25 cellular contexts compared by ENCODE assay signal in the genomic region with DNA sequence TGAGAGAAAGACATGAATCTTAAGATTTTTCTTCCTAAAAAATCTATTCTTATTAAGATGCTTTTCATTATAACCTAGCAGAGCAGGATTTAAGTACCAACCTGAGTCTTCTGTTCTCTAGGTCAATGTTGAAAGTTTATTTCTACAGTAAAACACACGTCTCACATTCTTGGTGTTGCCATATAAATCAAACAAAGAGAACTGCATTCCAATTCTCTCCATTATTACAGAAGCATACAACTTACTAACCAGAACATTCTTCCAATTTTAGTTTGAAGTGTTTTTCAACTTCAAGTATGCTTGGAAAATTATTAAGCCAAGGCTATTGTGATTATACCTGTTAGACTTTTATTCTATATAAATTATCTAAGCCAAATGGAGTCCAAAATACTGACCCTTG.
DNase-seq lines count a peak whose midpoint lies in the region; ATAC-seq, FAIRE-seq and TF ChIP-seq lines count a peak whose summit lies in the region.
"Had no signal": no experiment of that assay in that cellular context is flagged by ENCODE, and none has a peak within 500 bp of the region (broad histone marks: within the 10 kb centered on the region; RNA-seq: fewer than 3 reads in every experiment).

No MANE protein-coding gene starts in this region.

- no peak overlapping the region for H3K9ac ChIP-seq in astrocyte (ENCODE audit: low read length)
- H3K9ac ChIP-seq: BLaER1 had no signal

- FAIRE-seq in astrocyte (lab: Jason Lieb, UNC): no peak
- FAIRE-seq: GM12891, GM18507, H54 had no signal

- no peak overlapping the region for H3K4me3 Mint-ChIP-seq in astrocyte (ENCODE audit: unreplicated experiment)
- H3K4me3 Mint-ChIP-seq: B cell; CD4-positive, CD25-positive, alpha-beta regulatory T cell; CD8-positive, alpha-beta T cell; HFFc6 had no signal

- H3K9me3 ChIP-seq in astrocyte (ENCODE audit: insufficient read depth, low read depth, low read length) (no peaks in the 10 kb centered on the region), left lung (no peaks in the 10 kb centered on the region), upper lobe of right lung (no peaks in the 10 kb centered on the region)
- H3K9me3 ChIP-seq: A549, BLaER1, Caco-2, HAP-1 had no signal

- H3K27ac Mint-ChIP-seq in astrocyte (ENCODE audit: unreplicated experiment): no peak overlapping the region
- H3K27ac Mint-ChIP-seq: B cell; CD4-positive, CD25-positive, alpha-beta regulatory T cell; CD8-positive, alpha-beta T cell; HFFc6 had no signal

- no peaks in the 10 kb centered on the region for H3K79me2 ChIP-seq in astrocyte (ENCODE audit: insufficient read depth, low read length)

- H3K27me3 ChIP-seq in astrocyte (ENCODE audit: insufficient read depth, low read length) (no peaks in the 10 kb centered on the region), left lung (no peaks in the 10 kb centered on the region), upper lobe of right lung (no peaks in the 10 kb centered on the region)
- H3K27me3 ChIP-seq: BLaER1 had no signal

- H3K36me3 ChIP-seq in astrocyte (ENCODE audit: insufficient read depth, low read length): no peaks in the 10 kb centered on the region
- H3K36me3 ChIP-seq in left lung: no peaks in the 10 kb centered on the region
- H3K36me3 ChIP-seq in upper lobe of right lung: no peaks in the 10 kb centered on the region
- H3K36me3 ChIP-seq: BLaER1, HAP-1 had no signal

- peaks cover 3% of the 10 kb centered on the region for H3K4me1 Mint-ChIP-seq in astrocyte (ENCODE audit: low read depth, unreplicated experiment)
- H3K4me1 Mint-ChIP-seq: B cell; CD4-positive, CD25-positive, alpha-beta regulatory T cell had no signal

- H3K4me2 ChIP-seq in astrocyte (ENCODE audit: low read length): no peak overlapping the region
- H3K4me2 ChIP-seq: A549, BLaER1 had no signal

- ATAC-seq in left lung: peak; percentile 69
- peak; percentile 55 for ATAC-seq in upper lobe of right lung
- ATAC-seq in GM21723 (IDR thresholded peaks at IDR 0.05; ENCODE audit: unreplicated experiment): no peak
- ATAC-seq: A549; CD8-positive, alpha-beta T cell had no signal

- H3K9me3 Mint-ChIP-seq in astrocyte (ENCODE audit: unreplicated experiment): peaks cover under 1% of the 10 kb centered on the region
- H3K9me3 Mint-ChIP-seq: CD8-positive, alpha-beta T cell; HFFc6 had no signal

- no peaks in the 10 kb centered on the region for H3K27me3 Mint-ChIP-seq in astrocyte (ENCODE audit: low read depth, unreplicated experiment)
- H3K27me3 Mint-ChIP-seq: B cell; CD4-positive, CD25-positive, alpha-beta regulatory T cell had no signal

- DNase-seq in AG10803 (ENCODE audit: low read depth) (peak; percentile 46), astrocyte (ENCODE audit: low read depth) (peak; percentile 0), left lung (no peak), upper lobe of right lung (no peak), NCI-H1092 treated with DMSO at 0.1 percent for 48 hours (lab: John Stamatoyannopoulos, UW) (no peak), NCI-H1417 treated with DMSO at 0.1 percent for 48 hours (lab: John Stamatoyannopoulos, UW) (no peak)
- DNase-seq: 8988T; Caco-2; CD4-positive, CD25-positive, alpha-beta regulatory T cell; CD8-positive, alpha-beta T cell; DMS153; DND-41; EL; GDM1; GOT3; HFFc6 had no signal

- H3K4me1 ChIP-seq in astrocyte (ENCODE audit: insufficient read depth, low read length) (no peaks in the 10 kb centered on the region), left lung (peaks cover 0 to 6% of the 10 kb centered on the region in 2 donors), upper lobe of right lung (no peaks in the 10 kb centered on the region)
- H3K4me1 ChIP-seq: A549, BLaER1, Caco-2, HAP-1 had no signal

- H3K27ac ChIP-seq in astrocyte (ENCODE audit: low read depth, low read length) (no peak overlapping the region), left lung (peak overlapping the region; percentile 3 to 13), upper lobe of right lung (no peak overlapping the region)
- H3K27ac ChIP-seq: A549, BLaER1, C4-2B had no signal

- intact Hi-C loops in left lung (cut with DNase I): no loop called here
- intact Hi-C loops in upper lobe of right lung (cut with DNase I): no loop called here

- no peak overlapping the region for H3K4me3 ChIP-seq in AG10803 (ENCODE audit: low read length)
- H3K4me3 ChIP-seq in astrocyte (ENCODE audit: insufficient read depth, low read depth, low read length): no peak overlapping the region
- H3K4me3 ChIP-seq in left lung: no peak overlapping the region
- H3K4me3 ChIP-seq in upper lobe of right lung: no peak overlapping the region
- H3K4me3 ChIP-seq: A549, BLaER1, HAP-1 had no signal

- H3K36me3 Mint-ChIP-seq in astrocyte (ENCODE audit: low read depth, unreplicated experiment): peaks cover 4% of the 10 kb centered on the region
- H3K36me3 Mint-ChIP-seq: CD4-positive, CD25-positive, alpha-beta regulatory T cell; CD8-positive, alpha-beta T cell had no signal

- H2AFZ ChIP-seq in astrocyte (ENCODE audit: low read depth, low read length): no peak overlapping the region

- H4K20me1 ChIP-seq in astrocyte (ENCODE audit: insufficient read depth, low read length): no peaks in the 10 kb centered on the region
- H4K20me1 ChIP-seq: BLaER1 had no signal

- TF ChIP-seq CTCF in AG10803 (conservative IDR thresholded peaks at IDR 0.05; ENCODE audit: low read length): no peak
- TF ChIP-seq CTCF in astrocyte (IDR thresholded peaks at IDR 0.05; ENCODE audit: insufficient read depth, low read depth, low read length): no peak
- TF ChIP-seq CTCF in left lung (IDR thresholded peaks at IDR 0.05): no peak
- no peak for TF ChIP-seq CTCF in upper lobe of right lung (IDR thresholded peaks at IDR 0.05)

Comparison
In these comparisons a context has a peak if more than half of its experiments do, and no peak if none do; other contexts are left out.
1. DNase-seq: peak in AG10803 (single experiment) and astrocyte (single experiment); none in left lung (0 of 2), upper lobe of right lung (single experiment), NCI-H1092 treated with DMSO at 0.1 percent for 48 hours (single experiment) and NCI-H1417 treated with DMSO at 0.1 percent for 48 hours (single experiment).
2. H3K27ac ChIP-seq: peak in left lung (2 of 2); none in astrocyte (single experiment) and upper lobe of right lung (single experiment).